19 cellular contexts compared by ENCODE assay signal in genomic region chr20:61135966-61136365, GRCh38.
"Had no signal": no experiment of that assay in that cellular context is flagged by ENCODE, and none has a peak within 500 bp of the region (broad histone marks: within the 10 kb centered on the region; RNA-seq: fewer than 3 reads in every experiment).

No MANE protein-coding gene starts in this region.

- FAIRE-seq: TTC549 had no signal

- H3K9me3 Mint-ChIP-seq: activated B cell treated with CpG ODN at 0.5 μM for 24 hours; activated CD8-positive, alpha-beta T cell treated with anti-CD3 and anti-CD28 coated beads for 36 hours; activated naive CD8-positive, alpha-beta T cell treated with anti-CD3 and anti-CD28 coated beads for 36 hours had no signal

- ATAC-seq: activated CD8-positive, alpha-beta T cell treated with anti-CD3 and anti-CD28 coated beads for 36 hours; body of pancreas had no signal

- H3K27me3 Mint-ChIP-seq: activated B cell treated with CpG ODN at 0.5 μM for 24 hours had no signal

- H3K4me1 ChIP-seq: body of pancreas, colonic mucosa, esophagus muscularis mucosa, spleen, stomach, testis, upper lobe of left lung had no signal

- DNase-seq: activated B cell treated with CpG ODN at 0.5 μM for 24 hours; activated CD4-positive, alpha-beta T cell treated with anti-CD3 and anti-CD28 coated beads for 48 hours; activated CD8-positive, alpha-beta T cell treated with anti-CD3 and anti-CD28 coated beads for 36 hours; activated gamma-delta T cell treated with Interleukin-2 at 50 U/mL for 16 hours; activated naive CD8-positive, alpha-beta T cell treated with anti-CD3 and anti-CD28 coated beads for 36 hours; amygdala; body of pancreas; central memory CD4-positive, alpha-beta T cell; colonic mucosa; immature natural killer cell; mesendoderm; spleen; stomach; T-helper 2 cell; testis; upper lobe of left lung had no signal

- H3K4me1 Mint-ChIP-seq: activated B cell treated with CpG ODN at 0.5 μM for 24 hours; activated naive CD8-positive, alpha-beta T cell treated with anti-CD3 and anti-CD28 coated beads for 36 hours; immature natural killer cell had no signal

- H3K27ac ChIP-seq: body of pancreas, colonic mucosa, esophagus muscularis mucosa, neutrophil, spleen, stomach, testis, upper lobe of left lung had no signal

- H3K27ac Mint-ChIP-seq: activated B cell treated with CpG ODN at 0.5 μM for 24 hours; activated CD8-positive, alpha-beta T cell treated with anti-CD3 and anti-CD28 coated beads for 36 hours; activated naive CD8-positive, alpha-beta T cell treated with anti-CD3 and anti-CD28 coated beads for 36 hours; immature natural killer cell had no signal

- H3K27me3 ChIP-seq: body of pancreas, colonic mucosa, testis, upper lobe of left lung had no signal

- H3K36me3 Mint-ChIP-seq: activated naive CD8-positive, alpha-beta T cell treated with anti-CD3 and anti-CD28 coated beads for 36 hours; immature natural killer cell had no signal

- H3K4me3 ChIP-seq: body of pancreas, colonic mucosa, esophagus muscularis mucosa, spleen, stomach, testis, upper lobe of left lung had no signal

- H3K4me3 Mint-ChIP-seq: activated B cell treated with CpG ODN at 0.5 μM for 24 hours; activated CD8-positive, alpha-beta T cell treated with anti-CD3 and anti-CD28 coated beads for 36 hours; activated naive CD8-positive, alpha-beta T cell treated with anti-CD3 and anti-CD28 coated beads for 36 hours; immature natural killer cell had no signal

- H3K9me3 ChIP-seq: body of pancreas, colonic mucosa, esophagus muscularis mucosa, neutrophil, spleen, stomach, testis, upper lobe of left lung had no signal

- H3K36me3 ChIP-seq: colonic mucosa, esophagus muscularis mucosa, neutrophil, spleen, stomach, upper lobe of left lung had no signal
